ENCODE assay signal across 10 cellular contexts in genomic region chr14:69687963-69688649, GRCh38.
A peak's percentile ranks its signal among the peaks of the same experiment; 100 is the strongest.
DNase-seq lines count a peak whose midpoint lies in the region; ATAC-seq lines count a peak whose summit lies in the region.
"Had no signal": no experiment of that assay in that cellular context is flagged by ENCODE, and none has a peak within 500 bp of the region (broad histone marks: within the 10 kb centered on the region; RNA-seq: fewer than 3 reads in every experiment).

No MANE protein-coding gene starts in this region.

- no peak overlapping the region for H2BK12ac ChIP-seq in mesenchymal stem cell (ENCODE audit: low read length in 2 of 2)

- H3K9me3 ChIP-seq in mesenchymal stem cell (ENCODE audit: control insufficient read depth, low read length), result no peaks in the 10 kb centered on the region

- H2AFZ ChIP-seq in mesenchymal stem cell (ENCODE audit: low read depth, low read length), result no peak overlapping the region

- H3K4me2 ChIP-seq in mesenchymal stem cell (ENCODE audit: low read length, poor library complexity, severe bottlenecking), result no peak overlapping the region

- H3K18ac ChIP-seq in mesenchymal stem cell (ENCODE audit: low read depth in 1 of 2, low read length in 2 of 2), result peak overlapping the region in 1 of 2 experiments; percentile 11

- no peak overlapping the region for H2BK15ac ChIP-seq in mesenchymal stem cell (ENCODE audit: low read depth, poor library complexity, severe bottlenecking)

- no peak for ATAC-seq in HG02870 (IDR thresholded peaks at IDR 0.05; ENCODE audit: unreplicated experiment)

- no peak overlapping the region for H4K91ac ChIP-seq in mesenchymal stem cell (ENCODE audit: low read length)

- peaks cover 9% of the 10 kb centered on the region for H3K4me1 ChIP-seq in mesenchymal stem cell (ENCODE audit: control insufficient read depth, insufficient read depth, low read depth, low read length)

- no peak overlapping the region for H4K8ac ChIP-seq in mesenchymal stem cell (ENCODE audit: low read length)

- no peak overlapping the region for H2AK5ac ChIP-seq in mesenchymal stem cell (ENCODE audit: low read length, severe bottlenecking)

- no peak overlapping the region for H3K27ac ChIP-seq in mesenchymal stem cell (ENCODE audit: low read length, poor library complexity, severe bottlenecking)

- no peaks in the 10 kb centered on the region for H3K27me3 ChIP-seq in mesenchymal stem cell (ENCODE audit: control insufficient read depth in 1 of 2, insufficient read depth in 1 of 2, low read length in 2 of 2)

- peaks cover 77% of the 10 kb centered on the region for H3K36me3 Mint-ChIP-seq in activated T-cell treated with anti-CD3 and anti-CD28 coated beads, Interleukin-2, amount 50 U/mL, for 24 hours (ENCODE audit: low read depth)

- DNase-seq in activated T-cell treated with anti-CD3 and anti-CD28 coated beads, Interleukin-2, amount 50 U/mL, for 24 hours, result no peak
- DNase-seq in activated T-cell treated with anti-CD3 and anti-CD28 coated beads for 4 hours (no peak), NCI-H526 treated with DMSO at 0.1 percent for 48 hours (lab: John Stamatoyannopoulos, UW) (peak; percentile 87), hypothalamus (lab: John Stamatoyannopoulos, UW) (peak in 27 of 51 donors; percentile 19 to 81 (median 52)), superior temporal gyrus (ENCODE audit: extremely low spot score) (peak; percentile 89), D341Med (ENCODE audit: low spot score) (no peak), mesenchymal stem cell (no peak)
- DNase-seq: AML-193, GF-D8 had no signal

- H3K14ac ChIP-seq in mesenchymal stem cell (ENCODE audit: low read length in 2 of 2), result no peak overlapping the region

- peaks cover 91% of the 10 kb centered on the region for H3K4me1 Mint-ChIP-seq in activated T-cell treated with anti-CD3 and anti-CD28 coated beads, Interleukin-2, amount 50 U/mL, for 24 hours (ENCODE audit: low read depth)

- H3K4me3 ChIP-seq in mesenchymal stem cell (ENCODE audit: insufficient read depth in 1 of 2, low read depth in 1 of 2, low read length in 2 of 2), result no peak overlapping the region

- H3K4ac ChIP-seq in mesenchymal stem cell (ENCODE audit: low read depth in 1 of 2, low read length in 2 of 2), result no peak overlapping the region

- no peak overlapping the region for H3K4me3 Mint-ChIP-seq in activated T-cell treated with anti-CD3 and anti-CD28 coated beads, Interleukin-2, amount 50 U/mL, for 24 hours

- H2BK120ac ChIP-seq in mesenchymal stem cell (ENCODE audit: low read depth, low read length), result no peak overlapping the region

- H2BK5ac ChIP-seq in mesenchymal stem cell (ENCODE audit: low read depth, low read length, poor library complexity, severe bottlenecking), result no peak overlapping the region

- peaks cover 41% of the 10 kb centered on the region for H3K79me1 ChIP-seq in mesenchymal stem cell (replicated peaks; ENCODE audit: low read length, poor library complexity, severe bottlenecking)

- H3K9ac ChIP-seq in mesenchymal stem cell (ENCODE audit: low read length), result no peak overlapping the region

- H3K23ac ChIP-seq in mesenchymal stem cell (ENCODE audit: low read length in 2 of 2), result no peak overlapping the region

- no peaks in the 10 kb centered on the region for H3K36me3 ChIP-seq in mesenchymal stem cell (ENCODE audit: control insufficient read depth in 1 of 2, insufficient read depth in 2 of 2, low read depth in 1 of 2, low read length in 2 of 2)

- 85% methylated on average over 1 of the region's 1 CpG for WGBS in mesenchymal stem cell

- peak overlapping the region; percentile 99 for H3K27ac Mint-ChIP-seq in activated T-cell treated with anti-CD3 and anti-CD28 coated beads, Interleukin-2, amount 50 U/mL, for 24 hours

- no peaks in the 10 kb centered on the region for H3K9me3 Mint-ChIP-seq in activated T-cell treated with anti-CD3 and anti-CD28 coated beads, Interleukin-2, amount 50 U/mL, for 24 hours

- no peaks in the 10 kb centered on the region for H3K27me3 Mint-ChIP-seq in activated T-cell treated with anti-CD3 and anti-CD28 coated beads, Interleukin-2, amount 50 U/mL, for 24 hours

Comparison
In these comparisons a context has a peak if more than half of its experiments do, and no peak if none do; other contexts are left out.
1. DNase-seq: peak in NCI-H526 treated with DMSO at 0.1 percent for 48 hours (single experiment), hypothalamus (27 of 51) and superior temporal gyrus (single experiment); none in activated T-cell treated with anti-CD3 and anti-CD28 coated beads, Interleukin-2, amount 50 U/mL, for 24 hours (single experiment), activated T-cell treated with anti-CD3 and anti-CD28 coated beads for 4 hours (single experiment), D341Med (single experiment) and mesenchymal stem cell (single experiment).